In the genomic region with DNA sequence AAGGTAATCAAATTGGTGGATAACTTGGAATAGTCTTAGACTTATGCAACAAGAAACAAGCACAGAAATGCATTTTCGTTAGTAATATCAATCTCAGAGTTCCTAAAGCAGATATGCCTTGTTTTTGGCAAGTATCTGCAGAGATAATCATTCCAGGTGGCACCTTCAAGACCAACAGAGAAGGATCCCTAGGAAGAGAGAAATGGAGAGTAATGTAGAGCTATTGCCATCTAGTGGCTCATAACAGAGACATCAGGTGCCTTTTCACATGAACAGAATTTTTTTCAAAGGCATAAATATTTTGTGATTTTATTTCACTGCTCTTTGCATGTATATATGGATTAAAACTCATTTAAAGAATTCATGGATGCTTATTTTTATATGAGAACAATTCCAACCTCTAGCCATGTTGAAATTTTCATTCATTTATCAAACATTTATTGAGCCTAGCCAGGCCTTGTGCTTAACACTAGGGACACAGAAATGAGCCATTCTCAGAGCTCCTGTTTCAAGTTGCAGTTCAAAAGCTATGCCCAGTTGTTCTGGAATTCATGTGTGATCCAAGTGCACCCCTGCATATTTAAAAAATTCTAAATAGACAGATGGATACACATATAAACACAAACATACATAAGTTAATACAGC, we compare ENCODE assay signal across 8 cellular contexts.
DNase-seq lines count a peak whose midpoint lies in the region; ATAC-seq, FAIRE-seq and TF ChIP-seq lines count a peak whose summit lies in the region.

No MANE protein-coding gene starts in this region.

- DNase-seq in heart right ventricle: no peak
- no peak for DNase-seq in Right ventricle myocardium inferior (ENCODE audit: missing footprints)
- DNase-seq in NCI-H2081 (lab: John Stamatoyannopoulos, UW): peak; percentile 52 to 68
- DNase-seq in astrocyte (ENCODE audit: low read depth): no peak
- no peak for DNase-seq in left colon
- no peak for DNase-seq in stimulated activated naive CD8-positive, alpha-beta T cell treated with anti-CD3 and anti-CD28 coated beads, Interleukin-15, amount 100 ng/mL, for 72 hours

- H3K27me3 ChIP-seq in heart right ventricle: peaks cover 0 to 7% (median 0%) of the 10 kb centered on the region in 7 donors
- H3K27me3 ChIP-seq in astrocyte (ENCODE audit: insufficient read depth, low read length): no peaks in the 10 kb centered on the region

- 0 to 6% methylated on average over 1 of the region's 1 CpG for WGBS in heart right ventricle, 2 donors

- ATAC-seq in heart right ventricle: peak in 1 of 8 donors; percentile 42
- ATAC-seq in Right ventricle myocardium inferior: no peak
- ATAC-seq in HG02938 (IDR thresholded peaks at IDR 0.05; ENCODE audit: unreplicated experiment): peak; percentile 74
- ATAC-seq in left colon: peak; percentile 90
- no peak for ATAC-seq in GM19324 (IDR thresholded peaks at IDR 0.05; ENCODE audit: low FRiP score, unreplicated experiment)
- no peak for ATAC-seq in stimulated activated naive CD8-positive, alpha-beta T cell treated with anti-CD3 and anti-CD28 coated beads, Interleukin-15, amount 100 ng/mL, for 72 hours

- H3K4me3 ChIP-seq in heart right ventricle: no peak overlapping the region
- no peak overlapping the region for H3K4me3 ChIP-seq in astrocyte (ENCODE audit: insufficient read depth, low read depth, low read length)

- no peak overlapping the region for H3K9ac ChIP-seq in astrocyte (ENCODE audit: low read length)

- H4K20me1 ChIP-seq in astrocyte (ENCODE audit: insufficient read depth, low read length): no peaks in the 10 kb centered on the region

- no peak overlapping the region for H3K4me3 Mint-ChIP-seq in astrocyte (ENCODE audit: unreplicated experiment)
- H3K4me3 Mint-ChIP-seq in stimulated activated naive CD8-positive, alpha-beta T cell treated with anti-CD3 and anti-CD28 coated beads, Interleukin-15, amount 100 ng/mL, for 72 hours: no peak overlapping the region

- H3K36me3 Mint-ChIP-seq in astrocyte (ENCODE audit: low read depth, unreplicated experiment): no peaks in the 10 kb centered on the region

- no peak overlapping the region for H2AFZ ChIP-seq in astrocyte (ENCODE audit: low read depth, low read length)

- FAIRE-seq in astrocyte (lab: Jason Lieb, UNC): no peak

- no peaks in the 10 kb centered on the region for H3K4me1 Mint-ChIP-seq in astrocyte (ENCODE audit: low read depth, unreplicated experiment)
- H3K4me1 Mint-ChIP-seq in stimulated activated naive CD8-positive, alpha-beta T cell treated with anti-CD3 and anti-CD28 coated beads, Interleukin-15, amount 100 ng/mL, for 72 hours: no peaks in the 10 kb centered on the region

- H3K36me3 ChIP-seq in heart right ventricle (no peaks in the 10 kb centered on the region), astrocyte (ENCODE audit: insufficient read depth, low read length) (no peaks in the 10 kb centered on the region)

- no peaks in the 10 kb centered on the region for H3K79me2 ChIP-seq in astrocyte (ENCODE audit: insufficient read depth, low read length)

- TF ChIP-seq CTCF in heart right ventricle (IDR thresholded peaks at IDR 0.05) (peak; percentile 24 to 79 (median 68)), astrocyte (IDR thresholded peaks at IDR 0.05; ENCODE audit: insufficient read depth, low read depth, low read length) (peak; percentile 66)

- H3K27ac ChIP-seq in heart right ventricle (no peak overlapping the region), astrocyte (ENCODE audit: low read depth, low read length) (no peak overlapping the region)

- intact Hi-C loops in heart right ventricle (cut with DNase I) (loop anchor here in 6 of 10 donors (2.0 to 10.0 kb wide), 6 partner anchors 209 to 992 kb away; no protein-coding TSS in a partner anchor), Right ventricle myocardium inferior (cut with DNase I) (loop anchor here (5.0 to 10.0 kb wide), 3 partner anchors 209 to 362 kb away; partner anchors contain the start of gene NIPSNAP3A), left colon (cut with DNase I, micrococcal nuclease) (loop anchor here in 1 of 2 donors (10.0 kb wide), 1 partner anchor 362 kb away; no protein-coding TSS in a partner anchor)

- no peaks in the 10 kb centered on the region for H3K9me3 ChIP-seq in heart right ventricle
- no peaks in the 10 kb centered on the region for H3K9me3 ChIP-seq in astrocyte (ENCODE audit: insufficient read depth, low read depth, low read length)

- peaks cover 14% of the 10 kb centered on the region for H3K27me3 Mint-ChIP-seq in astrocyte (ENCODE audit: low read depth, unreplicated experiment)
- H3K27me3 Mint-ChIP-seq in stimulated activated naive CD8-positive, alpha-beta T cell treated with anti-CD3 and anti-CD28 coated beads, Interleukin-15, amount 100 ng/mL, for 72 hours: peaks cover 14% of the 10 kb centered on the region

- no peak overlapping the region for H3K27ac Mint-ChIP-seq in astrocyte (ENCODE audit: unreplicated experiment)
- no peak overlapping the region for H3K27ac Mint-ChIP-seq in stimulated activated naive CD8-positive, alpha-beta T cell treated with anti-CD3 and anti-CD28 coated beads, Interleukin-15, amount 100 ng/mL, for 72 hours

- H3K9me3 Mint-ChIP-seq in astrocyte (ENCODE audit: unreplicated experiment): no peaks in the 10 kb centered on the region
- H3K9me3 Mint-ChIP-seq in stimulated activated naive CD8-positive, alpha-beta T cell treated with anti-CD3 and anti-CD28 coated beads, Interleukin-15, amount 100 ng/mL, for 72 hours: no peaks in the 10 kb centered on the region

- no peak overlapping the region for H3K4me2 ChIP-seq in astrocyte (ENCODE audit: low read length)

- peaks cover 0 to 13% (median 0%) of the 10 kb centered on the region in 9 donors for H3K4me1 ChIP-seq in heart right ventricle
- H3K4me1 ChIP-seq in astrocyte (ENCODE audit: insufficient read depth, low read length): no peaks in the 10 kb centered on the region

Comparison
In these comparisons a context has a peak if more than half of its experiments do, and no peak if none do; other contexts are left out.
1. ATAC-seq: peak in HG02938 (single experiment) and left colon (single experiment); none in Right ventricle myocardium inferior (single experiment), GM19324 (single experiment) and stimulated activated naive CD8-positive, alpha-beta T cell treated with anti-CD3 and anti-CD28 coated beads, Interleukin-15, amount 100 ng/mL, for 72 hours (single experiment).
2. DNase-seq: peak in NCI-H2081 (2 of 2); none in heart right ventricle (0 of 2), Right ventricle myocardium inferior (single experiment), astrocyte (single experiment), left colon (0 of 2) and stimulated activated naive CD8-positive, alpha-beta T cell treated with anti-CD3 and anti-CD28 coated beads, Interleukin-15, amount 100 ng/mL, for 72 hours (0 of 2).